In genomic region chr19:1441677-1442438, GRCh38 we compare ENCODE assay signal across 1 cellular context.
A peak's percentile ranks its signal among the peaks of the same experiment; 100 is the strongest.
TF ChIP-seq lines count a peak whose summit lies in the region.

No MANE protein-coding gene starts in this region.

TF ChIP-seq in HEK293, 187 proteins besides CTCF, POLR2A, EP300 and RAD21:
- TF ChIP-seq GLIS2 (tag by site-specific recombination; IDR thresholded peaks at IDR 0.05) = peak; percentile 43
- peak; percentile 19; the same call in 1 of the 2 replicates for TF ChIP-seq BCL11B (tag by site-specific recombination; IDR thresholded peaks at IDR 0.05; ENCODE audit: low read depth)
- TF ChIP-seq ZNF37A (tag by site-specific recombination; IDR thresholded peaks at IDR 0.05) = no peak
- no peak for TF ChIP-seq ZNF548 (tag by site-specific recombination; IDR thresholded peaks at IDR 0.05)
- peak; percentile 58; the same call in 1 of the 2 replicates for TF ChIP-seq ZSCAN30 (tag by site-specific recombination; IDR thresholded peaks at IDR 0.05)
- TF ChIP-seq ATF2 (tag by site-specific recombination; IDR thresholded peaks at IDR 0.05; ENCODE audit: low read depth) = no peak
- TF ChIP-seq ZNF146 (tag by site-specific recombination; IDR thresholded peaks at IDR 0.05) = no peak
- TF ChIP-seq ZNF747 (tag by site-specific recombination; IDR thresholded peaks at IDR 0.05) = no peak
- TF ChIP-seq, protein P1, sequence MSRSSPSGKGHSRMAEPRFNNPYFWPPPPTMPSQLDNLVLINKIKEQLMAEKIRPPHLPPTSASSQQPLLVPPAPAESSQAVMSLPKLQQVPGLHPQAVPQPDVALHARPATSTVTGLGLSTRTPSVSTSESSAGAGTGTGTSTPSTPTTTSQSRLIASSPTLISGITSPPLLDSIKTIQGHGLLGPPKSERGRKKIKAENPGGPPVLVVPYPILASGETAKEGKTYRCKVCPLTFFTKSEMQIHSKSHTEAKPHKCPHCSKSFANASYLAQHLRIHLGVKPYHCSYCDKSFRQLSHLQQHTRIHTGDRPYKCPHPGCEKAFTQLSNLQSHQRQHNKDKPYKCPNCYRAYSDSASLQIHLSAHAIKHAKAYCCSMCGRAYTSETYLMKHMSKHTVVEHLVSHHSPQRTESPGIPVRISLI (tag by site-specific recombination; IDR thresholded peaks at IDR 0.05) = peak; percentile 55
- TF ChIP-seq HIC1 (tag by site-specific recombination; IDR thresholded peaks at IDR 0.05) = peak; percentile 19; the same call in 1 of the 2 replicates
- TF ChIP-seq BCL11A (tag by site-specific recombination; IDR thresholded peaks at IDR 0.05; ENCODE audit: low read depth) = peak; percentile 70
- TF ChIP-seq ZBTB1 (tag by site-specific recombination; IDR thresholded peaks at IDR 0.05) = no peak
- peak; percentile 21; the same call in 1 of the 2 replicates for TF ChIP-seq ZNF391 (tag by site-specific recombination; IDR thresholded peaks at IDR 0.05; ENCODE audit: borderline replicate concordance, low read depth)
- no peak for TF ChIP-seq ZNF335 (tag by site-specific recombination; conservative IDR thresholded peaks at IDR 0.05)
- no peak for TF ChIP-seq ZNF423 (tag by site-specific recombination; IDR thresholded peaks at IDR 0.05)
- no peak for TF ChIP-seq AEBP2 (tag by site-specific recombination; IDR thresholded peaks at IDR 0.05; ENCODE audit: borderline replicate concordance)
- TF ChIP-seq ZNF292 (tag by site-specific recombination; IDR thresholded peaks at IDR 0.05; ENCODE audit: borderline replicate concordance, low read depth) = no peak
- 0 out of 2 replicates have a peak, but pooled peaks have one; percentile 6 for TF ChIP-seq SP2 (tag by site-specific recombination; IDR thresholded peaks at IDR 0.05)
- no peak for TF ChIP-seq EGR2 (tag by site-specific recombination; IDR thresholded peaks at IDR 0.05; ENCODE audit: low read depth)
- TF ChIP-seq KLF10 (tag by site-specific recombination; IDR thresholded peaks at IDR 0.05) = no peak
- no peak for TF ChIP-seq MYNN (tag by site-specific recombination; IDR thresholded peaks at IDR 0.05; ENCODE audit: borderline replicate concordance)
- no peak for TF ChIP-seq MZF1 (tag by site-specific recombination; IDR thresholded peaks at IDR 0.05; ENCODE audit: borderline replicate concordance)
- TF ChIP-seq ZNF600 (tag by site-specific recombination; IDR thresholded peaks at IDR 0.05) = peak; percentile 88
- TF ChIP-seq ZBTB7A (tag by site-specific recombination; IDR thresholded peaks at IDR 0.05; ENCODE audit: low read depth) = peak; percentile 16; the same call in 1 of the 2 replicates
- TF ChIP-seq ZBTB26 (tag by site-specific recombination; optimal IDR thresholded peaks at IDR 0.05) = peak; percentile 13
- TF ChIP-seq ZFP69B (tag by site-specific recombination; IDR thresholded peaks at IDR 0.05) = 0 out of 2 replicates have a peak, but pooled peaks have one; percentile 28
- TF ChIP-seq HOXA7 (CRISPR knock-in tag; IDR thresholded peaks at IDR 0.05; ENCODE audit: borderline replicate concordance) = no peak
- peak; percentile 19; the same call in 1 of the 2 replicates for TF ChIP-seq ZBTB20 (tag by site-specific recombination; IDR thresholded peaks at IDR 0.05)
- TF ChIP-seq GLIS1 (tag by site-specific recombination; IDR thresholded peaks at IDR 0.05) = peak; percentile 45; the same call in 1 of the 2 replicates
- peak; percentile 68; the same call in 1 of the 2 replicates for TF ChIP-seq PATZ1 (tag by site-specific recombination; IDR thresholded peaks at IDR 0.05)
- TF ChIP-seq ZNF239 (tag by site-specific recombination; IDR thresholded peaks at IDR 0.05) = no peak
- TF ChIP-seq ZNF670 (tag by site-specific recombination; IDR thresholded peaks at IDR 0.05; ENCODE audit: low read depth) = no peak
